In genomic region chrX:70174754-70175153, GRCh38 we compare ENCODE assay signal across 18 cellular contexts. TPM values are rescaled to one million over a fixed set of nuclear protein-coding genes. Genes with fewer than 3 reads are reported as not detected.
DNase-seq lines count a peak whose midpoint lies in the region; ATAC-seq, FAIRE-seq and TF ChIP-seq lines count a peak whose summit lies in the region.
"Had no signal": no experiment of that assay in that cellular context is flagged by ENCODE, and none has a peak within 500 bp of the region (broad histone marks: within the 10 kb centered on the region; RNA-seq: fewer than 3 reads in every experiment).

No MANE protein-coding gene starts in this region.

- TF ChIP-seq RAD21 in A549 (conservative IDR thresholded peaks at IDR 0.05 in 1 of 2, IDR thresholded peaks at IDR 0.05 in 1 of 2) = no peak

- H3K4me1 ChIP-seq in A549 = 0 out of 3 replicates have a peak, but pooled peaks cover 18% of the 10 kb centered on the region
- H3K4me1 ChIP-seq in SJSA1 (replicated peaks) = peaks cover 44% of the 10 kb centered on the region
- H3K4me1 ChIP-seq: breast epithelium, upper lobe of right lung had no signal

- no peak for TF ChIP-seq CTCF in A549 (IDR thresholded peaks at IDR 0.05)
- no peak for TF ChIP-seq CTCF in fibroblast of pulmonary artery (IDR thresholded peaks at IDR 0.05; ENCODE audit: low read length, missing control alignments)

- FAIRE-seq in A549 (lab: Jason Lieb, UNC) (no peak), HTR-8/SVneo (lab: Jason Lieb, UNC) (peak; percentile 49)

- 74% methylated on average over 4 of the region's 4 CpGs for WGBS in A549 (ENCODE audit: missing lambda C conversion rate)

- no peaks in the 10 kb centered on the region for H3K36me3 ChIP-seq in SJSA1
- H3K36me3 ChIP-seq: breast epithelium, upper lobe of right lung had no signal

- CTCF ChIA-PET in A549 (lab: Yijun Ruan, JAX) = interaction anchor here (0.8 to 2.2 kb wide), 3 partner anchors 22 to 259 kb away, joined by 3 to 5 read pairs (median 3); partner anchors contain the start of gene IGBP1

- H3K4me3 ChIP-seq in A549 = no peak overlapping the region
- H3K4me3 ChIP-seq in SJSA1 = no peak overlapping the region
- no peak overlapping the region for H3K4me3 ChIP-seq in fibroblast of pulmonary artery (replicated peaks; ENCODE audit: low read depth, low read length)
- H3K4me3 ChIP-seq: breast epithelium, upper lobe of right lung had no signal

- peak overlapping the region; percentile 23; the same call in 1 of the 3 replicates for H3K4me2 ChIP-seq in A549

- no peak for DNase-seq in A549 (ENCODE audit: low read depth in 1 of 2, low spot score in 1 of 2)
- DNase-seq in HTR-8/SVneo (ENCODE audit: insufficient read length, low spot score) = no peak
- DNase-seq in SJSA1 (ENCODE audit: low read depth in 1 of 2, low spot score in 2 of 2) = no peak
- DNase-seq in fibroblast of pulmonary artery (ENCODE audit: low read depth) = peak; percentile 53
- DNase-seq in SW480 (ENCODE audit: low spot score) = no peak
- DNase-seq in SK-N-DZ (ENCODE audit: low spot score) = no peak
- DNase-seq: activated CD4-positive, alpha-beta T cell treated with anti-CD3 and anti-CD28 coated beads, Interleukin-2, amount 50 U/mL, for 4 hours; activated naive CD4-positive, alpha-beta T cell treated with anti-CD3 and anti-CD28 coated beads, Interleukin-2, amount 10 ng/mL, durations not matched to agents 7 days and 5 days; CD8-positive, alpha-beta memory T cell; islet precursor cell; upper lobe of right lung had no signal

- ATAC-seq in A549 (no peak), GM19397 (IDR thresholded peaks at IDR 0.05; ENCODE audit: unreplicated experiment) (no peak), GM21381 (IDR thresholded peaks at IDR 0.05; ENCODE audit: unreplicated experiment) (no peak)
- ATAC-seq: esophagus mucosa; stimulated activated memory B cell treated with anti-CD40 and anti-IgM and Interleukin-4, amounts not matched to agents 10 μg/mL and 1 μg/mL and 100 μg/mL, for 72 hours; upper lobe of right lung had no signal

- H3K27ac ChIP-seq in A549 (peak overlapping the region in 1 of 2 experiments; percentile 52; a peak in 1 of 6 replicates), SJSA1 (peak overlapping the region; percentile 43)
- H3K27ac ChIP-seq: breast epithelium, upper lobe of right lung had no signal

- no peak for TF ChIP-seq POLR2A in A549 (IDR thresholded peaks at IDR 0.05; ENCODE audit: low read length)

- POLR2A ChIA-PET in A549 (lab: Yijun Ruan, JAX) = no interaction called here

- TF ChIP-seq EP300 in A549 (IDR thresholded peaks at IDR 0.05) = no peak

- H3K9me3 ChIP-seq in A549 (no peaks in the 10 kb centered on the region), SJSA1 (replicated peaks) (no peaks in the 10 kb centered on the region)
- H3K9me3 ChIP-seq: breast epithelium, upper lobe of right lung had no signal

- no peaks in the 10 kb centered on the region for H3K27me3 ChIP-seq in SJSA1 (replicated peaks)
- H3K27me3 ChIP-seq: upper lobe of right lung had no signal

TF ChIP-seq in A549, 52 proteins besides CTCF, POLR2A, EP300 and RAD21:
- TF ChIP-seq RFX5 (IDR thresholded peaks at IDR 0.05) (no peak), HMGXB4 (CRISPR knock-in tag; IDR thresholded peaks at IDR 0.05; ENCODE audit: borderline replicate concordance) (no peak), NFE2L2 (conservative IDR thresholded peaks at IDR 0.05; ENCODE audit: low read length) (no peak), CBX8 (IDR thresholded peaks at IDR 0.05) (no peak), RARB (CRISPR knock-in tag; IDR thresholded peaks at IDR 0.05) (no peak), CEBPB (IDR thresholded peaks at IDR 0.05) (no peak), BCL3 (IDR thresholded peaks at IDR 0.05) (no peak), BHLHE40 (IDR thresholded peaks at IDR 0.05; ENCODE audit: low read depth, low read length) (no peak), HOXB13 (CRISPR knock-in tag; IDR thresholded peaks at IDR 0.05; ENCODE audit: low read depth) (no peak), SMC3 (IDR thresholded peaks at IDR 0.05) (no peak)
- TF ChIP-seq, protein P1, sequence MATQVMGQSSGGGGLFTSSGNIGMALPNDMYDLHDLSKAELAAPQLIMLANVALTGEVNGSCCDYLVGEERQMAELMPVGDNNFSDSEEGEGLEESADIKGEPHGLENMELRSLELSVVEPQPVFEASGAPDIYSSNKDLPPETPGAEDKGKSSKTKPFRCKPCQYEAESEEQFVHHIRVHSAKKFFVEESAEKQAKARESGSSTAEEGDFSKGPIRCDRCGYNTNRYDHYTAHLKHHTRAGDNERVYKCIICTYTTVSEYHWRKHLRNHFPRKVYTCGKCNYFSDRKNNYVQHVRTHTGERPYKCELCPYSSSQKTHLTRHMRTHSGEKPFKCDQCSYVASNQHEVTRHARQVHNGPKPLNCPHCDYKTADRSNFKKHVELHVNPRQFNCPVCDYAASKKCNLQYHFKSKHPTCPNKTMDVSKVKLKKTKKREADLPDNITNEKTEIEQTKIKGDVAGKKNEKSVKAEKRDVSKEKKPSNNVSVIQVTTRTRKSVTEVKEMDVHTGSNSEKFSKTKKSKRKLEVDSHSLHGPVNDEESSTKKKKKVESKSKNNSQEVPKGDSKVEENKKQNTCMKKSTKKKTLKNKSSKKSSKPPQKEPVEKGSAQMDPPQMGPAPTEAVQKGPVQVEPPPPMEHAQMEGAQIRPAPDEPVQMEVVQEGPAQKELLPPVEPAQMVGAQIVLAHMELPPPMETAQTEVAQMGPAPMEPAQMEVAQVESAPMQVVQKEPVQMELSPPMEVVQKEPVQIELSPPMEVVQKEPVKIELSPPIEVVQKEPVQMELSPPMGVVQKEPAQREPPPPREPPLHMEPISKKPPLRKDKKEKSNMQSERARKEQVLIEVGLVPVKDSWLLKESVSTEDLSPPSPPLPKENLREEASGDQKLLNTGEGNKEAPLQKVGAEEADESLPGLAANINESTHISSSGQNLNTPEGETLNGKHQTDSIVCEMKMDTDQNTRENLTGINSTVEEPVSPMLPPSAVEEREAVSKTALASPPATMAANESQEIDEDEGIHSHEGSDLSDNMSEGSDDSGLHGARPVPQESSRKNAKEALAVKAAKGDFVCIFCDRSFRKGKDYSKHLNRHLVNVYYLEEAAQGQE (IDR thresholded peaks at IDR 0.05) = no peak
TF ChIP-seq in A549: peak in this region for 0.

RNA-seq across cellular contexts. Expression of gene DGAT2L6, which starts 2.5 kb away (rescaled TPM):
- polyA plus RNA-seq in A549 (2011; rRNA removed) (not detected in 2 replicates), A549 (2017; fragmentation: RNase III; extraction: RNeasy Plus Mini Kit Qiagen cat#74134 plus additional on column Dnase treatment) (not detected in 3 replicates)
- not detected in 2 replicates for polyA plus RNA-seq in A549 (2012; cell fraction: cytosol; rRNA removed)
- not detected in 2 replicates for polyA plus RNA-seq in A549 (2012; cell fraction: nucleus; rRNA removed)
- not detected in 2 replicates for polyA minus RNA-seq in A549 (2011; rRNA and poly(A)+ RNA removed)
- not detected in 2 replicates for total RNA-seq in SJSA1 (2014; rRNA removed; shearing (Covaris generic))
- polyA plus RNA-seq in SK-N-DZ (2014; cell fraction: cytosol; rRNA removed) = not detected in 2 replicates
- polyA plus RNA-seq in SK-N-DZ (2014; cell fraction: nucleus; rRNA removed) = not detected in 2 replicates
- total RNA-seq: breast epithelium; CD8-positive, alpha-beta memory T cell; esophagus mucosa; mesenteric fat pad; posterior vena cava; upper lobe of right lung had no signal
- polyA plus RNA-seq: CD8-positive, alpha-beta memory T cell had no signal

RNA-seq across cellular contexts. Expression of gene IGBP1, which starts 41.5 kb away (rescaled TPM):
- 103 and 106 TPM in 2 replicates for polyA plus RNA-seq in A549 (2011; rRNA removed)
- polyA plus RNA-seq in A549 (2012; cell fraction: cytosol; rRNA removed) = 42.7 and 49.5 TPM in 2 replicates
- 22.6 and 27.4 TPM in 2 replicates for polyA plus RNA-seq in A549 (2012; cell fraction: nucleus; rRNA removed)
- polyA plus RNA-seq in A549 (2017; fragmentation: RNase III; extraction: RNeasy Plus Mini Kit Qiagen cat#74134 plus additional on column Dnase treatment) = 50.2 to 56.4 TPM (median 54.0 TPM) in 3 replicates
- 40.7 and 48.7 TPM in 2 replicates for polyA minus RNA-seq in A549 (2011; rRNA and poly(A)+ RNA removed)
- 42.1 and 45.4 TPM in 2 replicates for total RNA-seq in SJSA1 (2014; rRNA removed; shearing (Covaris generic))
- polyA plus RNA-seq in SK-N-DZ (2014; cell fraction: cytosol; rRNA removed) = 51.5 and 55.5 TPM in 2 replicates
- 22.4 and 29.1 TPM in 2 replicates for polyA plus RNA-seq in SK-N-DZ (2014; cell fraction: nucleus; rRNA removed)

RNA-seq across cellular contexts. Expression of gene AWAT1, which starts 59.7 kb away (rescaled TPM):
- not detected in 2 replicates for polyA plus RNA-seq in A549 (2011; rRNA removed)
- polyA plus RNA-seq in A549 (2012; cell fraction: cytosol; rRNA removed) = not detected in 2 replicates
- polyA plus RNA-seq in A549 (2012; cell fraction: nucleus; rRNA removed) = not detected in 2 replicates
- not detected in 3 replicates for polyA plus RNA-seq in A549 (2017; fragmentation: RNase III; extraction: RNeasy Plus Mini Kit Qiagen cat#74134 plus additional on column Dnase treatment)
- polyA minus RNA-seq in A549 (2011; rRNA and poly(A)+ RNA removed) = not detected in 2 replicates
- not detected in 2 replicates for total RNA-seq in SJSA1 (2014; rRNA removed; shearing (Covaris generic))
- polyA plus RNA-seq in SK-N-DZ (2014; cell fraction: cytosol; rRNA removed) = not detected in 2 replicates
- polyA plus RNA-seq in SK-N-DZ (2014; cell fraction: nucleus; rRNA removed) = not detected in 2 replicates
- total RNA-seq: breast epithelium; CD8-positive, alpha-beta memory T cell; esophagus mucosa; mesenteric fat pad; posterior vena cava; upper lobe of right lung had no signal
- polyA plus RNA-seq: CD8-positive, alpha-beta memory T cell had no signal
